Comparison of ENCODE assay signal across 1 cellular context in the genomic region with DNA sequence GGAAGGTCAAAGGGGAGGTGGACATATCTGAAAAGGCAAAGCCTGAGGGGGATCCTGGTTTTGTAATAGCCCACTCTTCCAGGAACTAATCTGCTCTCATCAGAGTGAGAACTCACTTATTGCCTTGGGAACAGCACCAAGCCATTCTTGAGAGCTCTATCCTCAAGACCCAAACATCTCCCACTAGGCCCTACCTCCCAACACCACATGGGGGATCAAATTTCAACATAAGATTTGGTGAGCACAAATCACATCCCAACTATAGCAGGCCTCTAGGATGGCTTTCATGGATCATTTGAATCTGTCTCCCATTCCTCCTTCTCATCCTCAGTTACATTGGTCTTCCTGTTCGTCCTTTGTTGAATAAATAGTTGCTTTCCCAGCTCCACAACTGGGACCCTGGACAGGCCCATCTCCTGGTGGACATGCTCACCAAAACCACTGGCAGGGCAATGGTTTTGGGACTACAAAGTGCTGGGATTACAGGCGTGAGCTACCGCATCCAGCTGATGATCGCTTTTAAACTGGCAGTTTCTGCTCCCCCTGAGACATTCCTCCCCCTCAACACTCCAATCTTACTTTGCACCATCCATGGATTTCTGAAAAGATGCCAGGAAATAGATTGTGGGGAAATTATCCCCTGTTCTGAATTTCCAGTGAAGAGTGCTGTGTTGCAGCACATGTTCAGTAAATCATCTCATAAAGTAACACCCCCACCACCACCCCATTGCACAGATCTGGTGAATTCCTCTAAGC.
A peak's percentile ranks its signal among the peaks of the same experiment; 100 is the strongest.
TF ChIP-seq lines count a peak whose summit lies in the region.

No MANE protein-coding gene starts in this region.

TF ChIP-seq in K562, 482 proteins besides CTCF, POLR2A, EP300 and RAD21 (continued from another document):
- TF ChIP-seq, protein P1, sequence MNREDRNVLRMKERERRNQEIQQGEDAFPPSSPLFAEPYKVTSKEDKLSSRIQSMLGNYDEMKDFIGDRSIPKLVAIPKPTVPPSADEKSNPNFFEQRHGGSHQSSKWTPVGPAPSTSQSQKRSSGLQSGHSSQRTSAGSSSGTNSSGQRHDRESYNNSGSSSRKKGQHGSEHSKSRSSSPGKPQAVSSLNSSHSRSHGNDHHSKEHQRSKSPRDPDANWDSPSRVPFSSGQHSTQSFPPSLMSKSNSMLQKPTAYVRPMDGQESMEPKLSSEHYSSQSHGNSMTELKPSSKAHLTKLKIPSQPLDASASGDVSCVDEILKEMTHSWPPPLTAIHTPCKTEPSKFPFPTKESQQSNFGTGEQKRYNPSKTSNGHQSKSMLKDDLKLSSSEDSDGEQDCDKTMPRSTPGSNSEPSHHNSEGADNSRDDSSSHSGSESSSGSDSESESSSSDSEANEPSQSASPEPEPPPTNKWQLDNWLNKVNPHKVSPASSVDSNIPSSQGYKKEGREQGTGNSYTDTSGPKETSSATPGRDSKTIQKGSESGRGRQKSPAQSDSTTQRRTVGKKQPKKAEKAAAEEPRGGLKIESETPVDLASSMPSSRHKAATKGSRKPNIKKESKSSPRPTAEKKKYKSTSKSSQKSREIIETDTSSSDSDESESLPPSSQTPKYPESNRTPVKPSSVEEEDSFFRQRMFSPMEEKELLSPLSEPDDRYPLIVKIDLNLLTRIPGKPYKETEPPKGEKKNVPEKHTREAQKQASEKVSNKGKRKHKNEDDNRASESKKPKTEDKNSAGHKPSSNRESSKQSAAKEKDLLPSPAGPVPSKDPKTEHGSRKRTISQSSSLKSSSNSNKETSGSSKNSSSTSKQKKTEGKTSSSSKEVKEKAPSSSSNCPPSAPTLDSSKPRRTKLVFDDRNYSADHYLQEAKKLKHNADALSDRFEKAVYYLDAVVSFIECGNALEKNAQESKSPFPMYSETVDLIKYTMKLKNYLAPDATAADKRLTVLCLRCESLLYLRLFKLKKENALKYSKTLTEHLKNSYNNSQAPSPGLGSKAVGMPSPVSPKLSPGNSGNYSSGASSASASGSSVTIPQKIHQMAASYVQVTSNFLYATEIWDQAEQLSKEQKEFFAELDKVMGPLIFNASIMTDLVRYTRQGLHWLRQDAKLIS (CRISPR knock-in tag; IDR thresholded peaks at IDR 0.05): no peak
- TF ChIP-seq, protein P2, sequence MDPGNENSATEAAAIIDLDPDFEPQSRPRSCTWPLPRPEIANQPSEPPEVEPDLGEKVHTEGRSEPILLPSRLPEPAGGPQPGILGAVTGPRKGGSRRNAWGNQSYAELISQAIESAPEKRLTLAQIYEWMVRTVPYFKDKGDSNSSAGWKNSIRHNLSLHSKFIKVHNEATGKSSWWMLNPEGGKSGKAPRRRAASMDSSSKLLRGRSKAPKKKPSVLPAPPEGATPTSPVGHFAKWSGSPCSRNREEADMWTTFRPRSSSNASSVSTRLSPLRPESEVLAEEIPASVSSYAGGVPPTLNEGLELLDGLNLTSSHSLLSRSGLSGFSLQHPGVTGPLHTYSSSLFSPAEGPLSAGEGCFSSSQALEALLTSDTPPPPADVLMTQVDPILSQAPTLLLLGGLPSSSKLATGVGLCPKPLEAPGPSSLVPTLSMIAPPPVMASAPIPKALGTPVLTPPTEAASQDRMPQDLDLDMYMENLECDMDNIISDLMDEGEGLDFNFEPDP (CRISPR knock-in tag; IDR thresholded peaks at IDR 0.05): no peak
- TF ChIP-seq, protein P3, sequence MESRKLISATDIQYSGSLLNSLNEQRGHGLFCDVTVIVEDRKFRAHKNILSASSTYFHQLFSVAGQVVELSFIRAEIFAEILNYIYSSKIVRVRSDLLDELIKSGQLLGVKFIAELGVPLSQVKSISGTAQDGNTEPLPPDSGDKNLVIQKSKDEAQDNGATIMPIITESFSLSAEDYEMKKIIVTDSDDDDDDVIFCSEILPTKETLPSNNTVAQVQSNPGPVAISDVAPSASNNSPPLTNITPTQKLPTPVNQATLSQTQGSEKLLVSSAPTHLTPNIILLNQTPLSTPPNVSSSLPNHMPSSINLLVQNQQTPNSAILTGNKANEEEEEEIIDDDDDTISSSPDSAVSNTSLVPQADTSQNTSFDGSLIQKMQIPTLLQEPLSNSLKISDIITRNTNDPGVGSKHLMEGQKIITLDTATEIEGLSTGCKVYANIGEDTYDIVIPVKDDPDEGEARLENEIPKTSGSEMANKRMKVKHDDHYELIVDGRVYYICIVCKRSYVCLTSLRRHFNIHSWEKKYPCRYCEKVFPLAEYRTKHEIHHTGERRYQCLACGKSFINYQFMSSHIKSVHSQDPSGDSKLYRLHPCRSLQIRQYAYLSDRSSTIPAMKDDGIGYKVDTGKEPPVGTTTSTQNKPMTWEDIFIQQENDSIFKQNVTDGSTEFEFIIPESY (CRISPR knock-in tag; IDR thresholded peaks at IDR 0.05): 0 out of 2 replicates have a peak, but pooled peaks have one; percentile 29
- TF ChIP-seq ZNF699 (CRISPR knock-in tag; IDR thresholded peaks at IDR 0.05; ENCODE audit: insufficient replicate concordance) (no peak), SRSF1 (IDR thresholded peaks at IDR 0.05; ENCODE audit: low read depth, low read length) (no peak), HIVEP1 (CRISPR knock-in tag; IDR thresholded peaks at IDR 0.05) (no peak), HSF4 (CRISPR knock-in tag; IDR thresholded peaks at IDR 0.05; ENCODE audit: borderline replicate concordance) (no peak), SMARCA4 (IDR thresholded peaks at IDR 0.05) (no peak), TSC22D4 (tag; IDR thresholded peaks at IDR 0.05) (no peak), NR2C1 (IDR thresholded peaks at IDR 0.05) (no peak), NR2C1 (tag; IDR thresholded peaks at IDR 0.05) (0 out of 2 replicates have a peak, but pooled peaks have one; percentile 16)
- TF ChIP-seq, protein P4, sequence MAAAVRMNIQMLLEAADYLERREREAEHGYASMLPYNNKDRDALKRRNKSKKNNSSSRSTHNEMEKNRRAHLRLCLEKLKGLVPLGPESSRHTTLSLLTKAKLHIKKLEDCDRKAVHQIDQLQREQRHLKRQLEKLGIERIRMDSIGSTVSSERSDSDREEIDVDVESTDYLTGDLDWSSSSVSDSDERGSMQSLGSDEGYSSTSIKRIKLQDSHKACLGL (CRISPR knock-in tag; IDR thresholded peaks at IDR 0.05; ENCODE audit: borderline replicate concordance, poor library complexity, severe bottlenecking): no peak
